Comparison of ENCODE assay signal across 11 cellular contexts in the genomic region with DNA sequence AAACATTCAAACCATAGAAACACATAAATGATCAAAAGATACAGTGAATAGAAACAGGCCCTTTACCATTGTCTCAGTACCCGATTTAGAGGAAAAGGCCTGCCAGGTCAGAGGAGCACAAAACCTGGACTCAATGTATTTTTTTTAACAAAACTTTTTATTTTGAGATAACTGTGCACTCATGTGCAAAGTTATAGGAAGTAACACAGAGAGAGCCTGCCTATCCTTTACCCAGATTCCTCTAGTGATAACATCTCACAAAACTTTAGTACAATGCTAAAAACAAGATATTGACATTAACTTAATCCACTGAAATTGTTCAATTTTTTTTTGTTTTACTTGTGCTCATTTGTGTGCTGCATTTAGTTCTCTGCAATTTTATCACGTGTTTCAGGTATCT. TPM values are rescaled to one million over a fixed set of nuclear protein-coding genes. Genes with fewer than 3 reads are reported as not detected.
DNase-seq lines count a peak whose midpoint lies in the region; ATAC-seq and TF ChIP-seq lines count a peak whose summit lies in the region.
"Had no signal": no experiment of that assay in that cellular context is flagged by ENCODE, and none has a peak within 500 bp of the region (broad histone marks: within the 10 kb centered on the region; RNA-seq: fewer than 3 reads in every experiment).

No MANE protein-coding gene starts in this region.

- TF ChIP-seq CTCF in activated CD8-positive, alpha-beta T cell treated with anti-CD3 and anti-CD28 coated beads for 36 hours (IDR thresholded peaks at IDR 0.05): no peak
- no peak for TF ChIP-seq CTCF in GM13976 (IDR thresholded peaks at IDR 0.05; ENCODE audit: borderline replicate concordance, control extremely low read depth, extremely low read depth, insufficient read depth, missing control alignments)

- H3K4me1 Mint-ChIP-seq in activated CD8-positive, alpha-beta T cell treated with anti-CD3 and anti-CD28 coated beads for 36 hours (ENCODE audit: low read depth): peaks cover 16% of the 10 kb centered on the region

- H3K4me3 Mint-ChIP-seq in activated CD8-positive, alpha-beta T cell treated with anti-CD3 and anti-CD28 coated beads for 36 hours: no peak overlapping the region

- peak; percentile 17 for ATAC-seq in GM18517 (IDR thresholded peaks at IDR 0.05; ENCODE audit: unreplicated experiment)
- peak; percentile 21 for ATAC-seq in GM21367 (IDR thresholded peaks at IDR 0.05; ENCODE audit: unreplicated experiment)
- ATAC-seq in HG03064 (IDR thresholded peaks at IDR 0.05; ENCODE audit: low read depth, unreplicated experiment): peak; percentile 34
- peak; percentile 4 for ATAC-seq in activated CD8-positive, alpha-beta T cell treated with anti-CD3 and anti-CD28 coated beads for 36 hours

- no peak for DNase-seq in activated CD8-positive, alpha-beta T cell treated with anti-CD3 and anti-CD28 coated beads for 36 hours
- DNase-seq in GM13976 (ENCODE audit: low spot score): no peak
- no peak for DNase-seq in NCI-H526 treated with DMSO at 0.1 percent for 48 hours (lab: John Stamatoyannopoulos, UW)
- DNase-seq in NCI-H345 treated with DMSO at 0.1 percent for 48 hours (lab: John Stamatoyannopoulos, UW; ENCODE audit: unreplicated experiment): no peak
- DNase-seq in NCI-H1930 (lab: John Stamatoyannopoulos, UW): no peak
- DNase-seq: glutamatergic neuron, IMR-90, NCI-H2171 treated with DMSO at 0.1 percent for 48 hours had no signal

- peaks cover 10% of the 10 kb centered on the region for H3K9me3 Mint-ChIP-seq in activated CD8-positive, alpha-beta T cell treated with anti-CD3 and anti-CD28 coated beads for 36 hours

- no peaks in the 10 kb centered on the region for H3K27me3 Mint-ChIP-seq in activated CD8-positive, alpha-beta T cell treated with anti-CD3 and anti-CD28 coated beads for 36 hours

- CTCF ChIA-PET in activated CD8-positive, alpha-beta T cell treated with anti-CD3 and anti-CD28 coated beads for 36 hours (lab: Charles Lee): no interaction called here

- intact Hi-C loops in activated CD8-positive, alpha-beta T cell treated with anti-CD3 and anti-CD28 coated beads for 36 hours (cut with micrococcal nuclease): no loop called here

- peak overlapping the region; percentile 85 for H3K27ac Mint-ChIP-seq in activated CD8-positive, alpha-beta T cell treated with anti-CD3 and anti-CD28 coated beads for 36 hours

- in situ Hi-C loops in GM13976 (cut with MboI; ENCODE audit: low sequenced_read_pairs, unreplicated experiment): no loop called here

- POLR2A ChIA-PET in activated CD8-positive, alpha-beta T cell treated with anti-CD3 and anti-CD28 coated beads for 36 hours (lab: Charles Lee): no interaction called here

- H3K36me3 Mint-ChIP-seq in activated CD8-positive, alpha-beta T cell treated with anti-CD3 and anti-CD28 coated beads for 36 hours (ENCODE audit: low read depth): no peaks in the 10 kb centered on the region

RNA-seq across cellular contexts. Expression of gene SAMD3, which starts 36.8 kb away (rescaled TPM):
- 1 to 10 TPM; 6.4 to 8.7 TPM for total RNA-seq in activated CD8-positive, alpha-beta T cell treated with anti-CD3 and anti-CD28 coated beads for 36 hours
